1 cellular context compared by ENCODE assay signal in the genomic region with DNA sequence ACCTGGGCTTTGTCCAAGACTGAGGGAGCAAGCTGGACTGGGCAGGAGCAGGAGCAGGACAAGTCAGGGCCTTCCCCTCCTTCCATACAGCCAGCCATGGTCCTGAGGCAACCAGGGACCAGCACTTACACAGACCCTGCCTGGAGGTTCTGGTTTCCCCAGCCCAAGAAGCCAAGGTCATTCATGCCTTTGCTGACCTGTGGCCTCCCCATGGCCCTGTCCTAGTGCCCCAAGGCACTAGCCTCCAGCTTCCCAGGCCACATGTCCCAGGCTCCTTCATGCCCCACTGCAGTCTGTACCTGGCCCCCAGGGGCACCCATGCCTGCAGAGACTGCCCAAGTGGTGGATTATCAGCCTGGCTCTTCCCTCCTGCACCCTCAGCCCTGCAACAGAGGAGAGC.
TF ChIP-seq lines count a peak whose summit lies in the region.

No MANE protein-coding gene starts in this region.

TF ChIP-seq in HepG2, 621 proteins besides CTCF, POLR2A, EP300 and RAD21 (continued from another document):
- TF ChIP-seq, protein P1, sequence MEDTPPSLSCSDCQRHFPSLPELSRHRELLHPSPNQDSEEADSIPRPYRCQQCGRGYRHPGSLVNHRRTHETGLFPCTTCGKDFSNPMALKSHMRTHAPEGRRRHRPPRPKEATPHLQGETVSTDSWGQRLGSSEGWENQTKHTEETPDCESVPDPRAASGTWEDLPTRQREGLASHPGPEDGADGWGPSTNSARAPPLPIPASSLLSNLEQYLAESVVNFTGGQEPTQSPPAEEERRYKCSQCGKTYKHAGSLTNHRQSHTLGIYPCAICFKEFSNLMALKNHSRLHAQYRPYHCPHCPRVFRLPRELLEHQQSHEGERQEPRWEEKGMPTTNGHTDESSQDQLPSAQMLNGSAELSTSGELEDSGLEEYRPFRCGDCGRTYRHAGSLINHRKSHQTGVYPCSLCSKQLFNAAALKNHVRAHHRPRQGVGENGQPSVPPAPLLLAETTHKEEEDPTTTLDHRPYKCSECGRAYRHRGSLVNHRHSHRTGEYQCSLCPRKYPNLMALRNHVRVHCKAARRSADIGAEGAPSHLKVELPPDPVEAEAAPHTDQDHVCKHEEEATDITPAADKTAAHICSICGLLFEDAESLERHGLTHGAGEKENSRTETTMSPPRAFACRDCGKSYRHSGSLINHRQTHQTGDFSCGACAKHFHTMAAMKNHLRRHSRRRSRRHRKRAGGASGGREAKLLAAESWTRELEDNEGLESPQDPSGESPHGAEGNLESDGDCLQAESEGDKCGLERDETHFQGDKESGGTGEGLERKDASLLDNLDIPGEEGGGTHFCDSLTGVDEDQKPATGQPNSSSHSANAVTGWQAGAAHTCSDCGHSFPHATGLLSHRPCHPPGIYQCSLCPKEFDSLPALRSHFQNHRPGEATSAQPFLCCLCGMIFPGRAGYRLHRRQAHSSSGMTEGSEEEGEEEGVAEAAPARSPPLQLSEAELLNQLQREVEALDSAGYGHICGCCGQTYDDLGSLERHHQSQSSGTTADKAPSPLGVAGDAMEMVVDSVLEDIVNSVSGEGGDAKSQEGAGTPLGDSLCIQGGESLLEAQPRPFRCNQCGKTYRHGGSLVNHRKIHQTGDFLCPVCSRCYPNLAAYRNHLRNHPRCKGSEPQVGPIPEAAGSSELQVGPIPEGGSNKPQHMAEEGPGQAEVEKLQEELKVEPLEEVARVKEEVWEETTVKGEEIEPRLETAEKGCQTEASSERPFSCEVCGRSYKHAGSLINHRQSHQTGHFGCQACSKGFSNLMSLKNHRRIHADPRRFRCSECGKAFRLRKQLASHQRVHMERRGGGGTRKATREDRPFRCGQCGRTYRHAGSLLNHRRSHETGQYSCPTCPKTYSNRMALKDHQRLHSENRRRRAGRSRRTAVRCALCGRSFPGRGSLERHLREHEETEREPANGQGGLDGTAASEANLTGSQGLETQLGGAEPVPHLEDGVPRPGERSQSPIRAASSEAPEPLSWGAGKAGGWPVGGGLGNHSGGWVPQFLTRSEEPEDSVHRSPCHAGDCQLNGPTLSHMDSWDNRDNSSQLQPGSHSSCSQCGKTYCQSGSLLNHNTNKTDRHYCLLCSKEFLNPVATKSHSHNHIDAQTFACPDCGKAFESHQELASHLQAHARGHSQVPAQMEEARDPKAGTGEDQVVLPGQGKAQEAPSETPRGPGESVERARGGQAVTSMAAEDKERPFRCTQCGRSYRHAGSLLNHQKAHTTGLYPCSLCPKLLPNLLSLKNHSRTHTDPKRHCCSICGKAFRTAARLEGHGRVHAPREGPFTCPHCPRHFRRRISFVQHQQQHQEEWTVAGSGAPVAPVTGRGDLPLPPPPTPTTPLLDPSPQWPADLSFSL (CRISPR knock-in tag; IDR thresholded peaks at IDR 0.05) = no peak
- TF ChIP-seq, protein P2, sequence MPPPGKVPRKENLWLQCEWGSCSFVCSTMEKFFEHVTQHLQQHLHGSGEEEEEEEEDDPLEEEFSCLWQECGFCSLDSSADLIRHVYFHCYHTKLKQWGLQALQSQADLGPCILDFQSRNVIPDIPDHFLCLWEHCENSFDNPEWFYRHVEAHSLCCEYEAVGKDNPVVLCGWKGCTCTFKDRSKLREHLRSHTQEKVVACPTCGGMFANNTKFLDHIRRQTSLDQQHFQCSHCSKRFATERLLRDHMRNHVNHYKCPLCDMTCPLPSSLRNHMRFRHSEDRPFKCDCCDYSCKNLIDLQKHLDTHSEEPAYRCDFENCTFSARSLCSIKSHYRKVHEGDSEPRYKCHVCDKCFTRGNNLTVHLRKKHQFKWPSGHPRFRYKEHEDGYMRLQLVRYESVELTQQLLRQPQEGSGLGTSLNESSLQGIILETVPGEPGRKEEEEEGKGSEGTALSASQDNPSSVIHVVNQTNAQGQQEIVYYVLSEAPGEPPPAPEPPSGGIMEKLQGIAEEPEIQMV (CRISPR knock-in tag; IDR thresholded peaks at IDR 0.05; ENCODE audit: low read depth) = no peak
- TF ChIP-seq ZNF138 (CRISPR knock-in tag; IDR thresholded peaks at IDR 0.05; ENCODE audit: low read depth) (no peak), STAT5B (CRISPR knock-in tag; IDR thresholded peaks at IDR 0.05) (no peak), HNRNPK (IDR thresholded peaks at IDR 0.05; ENCODE audit: low read depth, low read length, poor library complexity, severe bottlenecking) (no peak), FOXK2 (IDR thresholded peaks at IDR 0.05) (no peak), FOXA3 (CRISPR knock-in tag; IDR thresholded peaks at IDR 0.05) (no peak)
- TF ChIP-seq, protein P3, sequence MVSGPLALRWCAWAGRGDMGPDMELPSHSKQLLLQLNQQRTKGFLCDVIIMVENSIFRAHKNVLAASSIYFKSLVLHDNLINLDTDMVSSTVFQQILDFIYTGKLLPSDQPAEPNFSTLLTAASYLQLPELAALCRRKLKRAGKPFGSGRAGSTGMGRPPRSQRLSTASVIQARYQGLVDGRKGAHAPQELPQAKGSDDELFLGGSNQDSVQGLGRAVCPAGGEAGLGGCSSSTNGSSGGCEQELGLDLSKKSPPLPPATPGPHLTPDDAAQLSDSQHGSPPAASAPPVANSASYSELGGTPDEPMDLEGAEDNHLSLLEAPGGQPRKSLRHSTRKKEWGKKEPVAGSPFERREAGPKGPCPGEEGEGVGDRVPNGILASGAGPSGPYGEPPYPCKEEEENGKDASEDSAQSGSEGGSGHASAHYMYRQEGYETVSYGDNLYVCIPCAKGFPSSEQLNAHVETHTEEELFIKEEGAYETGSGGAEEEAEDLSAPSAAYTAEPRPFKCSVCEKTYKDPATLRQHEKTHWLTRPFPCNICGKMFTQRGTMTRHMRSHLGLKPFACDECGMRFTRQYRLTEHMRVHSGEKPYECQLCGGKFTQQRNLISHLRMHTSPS (CRISPR knock-in tag; IDR thresholded peaks at IDR 0.05; ENCODE audit: low read depth) = no peak
